ENCODE assay signal across 13 cellular contexts in genomic region chr4:174260099-174260498, GRCh38. TPM values are rescaled to one million over a fixed set of nuclear protein-coding genes. Genes with fewer than 3 reads are reported as not detected.
DNase-seq lines count a peak whose midpoint lies in the region; ATAC-seq, FAIRE-seq and TF ChIP-seq lines count a peak whose summit lies in the region.
"Had no signal": no experiment of that assay in that cellular context is flagged by ENCODE, and none has a peak within 500 bp of the region (broad histone marks: within the 10 kb centered on the region; RNA-seq: fewer than 3 reads in every experiment).

No MANE protein-coding gene starts in this region.

- no peak overlapping the region for H3K27ac Mint-ChIP-seq in effector memory CD8-positive, alpha-beta T cell
- H3K27ac Mint-ChIP-seq: activated CD8-positive, alpha-beta T cell treated with anti-CD3 and anti-CD28 coated beads for 36 hours had no signal

- H3K79me1 ChIP-seq in trophoblast cell (ENCODE audit: low read length): no peaks in the 10 kb centered on the region

- H3K4me1 ChIP-seq in trophoblast cell (ENCODE audit: control insufficient read depth in 1 of 2, insufficient read depth in 2 of 2, low read length in 2 of 2): no peaks in the 10 kb centered on the region

- H2BK5ac ChIP-seq in trophoblast cell (ENCODE audit: low read depth, low read length, poor library complexity): no peak overlapping the region

- H3K36me3 Mint-ChIP-seq in effector memory CD8-positive, alpha-beta T cell (ENCODE audit: insufficient read depth): peaks cover 19% of the 10 kb centered on the region

- H3K27me3 ChIP-seq in bronchial epithelial cell (ENCODE audit: control insufficient read depth, insufficient read depth, low read length) (no peaks in the 10 kb centered on the region), trophoblast cell (ENCODE audit: insufficient read depth, low read length) (no peaks in the 10 kb centered on the region)

- H3K14ac ChIP-seq in trophoblast cell (ENCODE audit: low read length): no peak overlapping the region

- H3K27ac ChIP-seq in trophoblast cell (ENCODE audit: low read depth, low read length): no peak overlapping the region
- H3K27ac ChIP-seq: skin epidermis had no signal

- WGBS in trophoblast cell (ENCODE audit: extremely low coverage, insufficient coverage, insufficient read length): no CpG with 5 or more reads among the region's 3 CpGs

- FAIRE-seq in bronchial epithelial cell (lab: Jason Lieb, UNC): no peak

- ATAC-seq in GM19372 (IDR thresholded peaks at IDR 0.05; ENCODE audit: low read depth, unreplicated experiment) (peak; percentile 69), HG03095 (IDR thresholded peaks at IDR 0.05; ENCODE audit: unreplicated experiment) (peak; percentile 63)
- no peak for ATAC-seq in effector memory CD8-positive, alpha-beta T cell (replicated peaks)
- ATAC-seq: activated CD8-positive, alpha-beta T cell treated with anti-CD3 and anti-CD28 coated beads for 36 hours had no signal

- H3K79me2 ChIP-seq in trophoblast cell (ENCODE audit: control insufficient read depth, insufficient read depth, low read length, poor library complexity): no peaks in the 10 kb centered on the region

- H3K36me3 ChIP-seq in bronchial epithelial cell (ENCODE audit: control insufficient read depth, insufficient read depth, low read length) (no peaks in the 10 kb centered on the region), trophoblast cell (ENCODE audit: control insufficient read depth in 1 of 2, insufficient read depth in 2 of 2, low read length in 2 of 2) (peaks cover 2 to 4% of the 10 kb centered on the region in 2 experiments)

- no peaks in the 10 kb centered on the region for H3K9me3 ChIP-seq in trophoblast cell (ENCODE audit: insufficient read depth, low read depth, low read length)

- H2BK120ac ChIP-seq in trophoblast cell (ENCODE audit: insufficient read depth, low read length, poor library complexity): no peak overlapping the region

- no peak overlapping the region for H4K8ac ChIP-seq in trophoblast cell (ENCODE audit: low read depth, low read length)

- H3K18ac ChIP-seq in trophoblast cell (ENCODE audit: low read length): no peak overlapping the region

- no peak for TF ChIP-seq CTCF in bronchial epithelial cell (IDR thresholded peaks at IDR 0.05; ENCODE audit: insufficient read depth, low read length, severe bottlenecking)

- peak; percentile 92 for DNase-seq in bronchial epithelial cell (ENCODE audit: low read depth)
- peak; percentile 52 to 92 for DNase-seq in trophoblast cell
- no peak for DNase-seq in epidermal melanocyte (ENCODE audit: insufficient read length, low spot score)
- no peak for DNase-seq in SHP77 (lab: John Stamatoyannopoulos, UW)
- DNase-seq in effector memory CD8-positive, alpha-beta T cell: no peak
- DNase-seq in cardiac septum (ENCODE audit: low spot score): no peak
- DNase-seq: activated CD8-positive, alpha-beta T cell treated with anti-CD3 and anti-CD28 coated beads for 36 hours; GDM1; H7; MV-4-11 had no signal

- no peak overlapping the region for H3K4ac ChIP-seq in trophoblast cell (ENCODE audit: low read depth, low read length)

- no peak overlapping the region for H2AFZ ChIP-seq in trophoblast cell (ENCODE audit: insufficient read depth, low read length, poor library complexity)

- H3K4me3 ChIP-seq in bronchial epithelial cell (ENCODE audit: low read depth, low read length) (no peak overlapping the region), trophoblast cell (ENCODE audit: low read depth, low read length) (no peak overlapping the region)
- H3K4me3 ChIP-seq: skin epidermis had no signal

- H3K4me3 Mint-ChIP-seq in effector memory CD8-positive, alpha-beta T cell: no peak overlapping the region
- H3K4me3 Mint-ChIP-seq: activated CD8-positive, alpha-beta T cell treated with anti-CD3 and anti-CD28 coated beads for 36 hours had no signal

- H3K4me2 ChIP-seq in trophoblast cell (ENCODE audit: low read length): no peak overlapping the region

- no peak overlapping the region for H3K23ac ChIP-seq in trophoblast cell (ENCODE audit: low read length)

- H4K12ac ChIP-seq in trophoblast cell (ENCODE audit: low read depth, low read length): no peak overlapping the region

- no peak overlapping the region for H2BK12ac ChIP-seq in trophoblast cell (ENCODE audit: low read length)

- no peaks in the 10 kb centered on the region for H3K27me3 Mint-ChIP-seq in effector memory CD8-positive, alpha-beta T cell
- H3K27me3 Mint-ChIP-seq: activated CD8-positive, alpha-beta T cell treated with anti-CD3 and anti-CD28 coated beads for 36 hours had no signal

- no peaks in the 10 kb centered on the region for H3K9me3 Mint-ChIP-seq in effector memory CD8-positive, alpha-beta T cell
- H3K9me3 Mint-ChIP-seq: activated CD8-positive, alpha-beta T cell treated with anti-CD3 and anti-CD28 coated beads for 36 hours had no signal

- H2AK5ac ChIP-seq in trophoblast cell (ENCODE audit: low read length): no peak overlapping the region

- H3K4me1 Mint-ChIP-seq in effector memory CD8-positive, alpha-beta T cell (ENCODE audit: low read depth in 2 of 2): peaks cover 7 to 13% of the 10 kb centered on the region in 2 donors

- intact Hi-C loops in cardiac septum (cut with DNase I): no loop called here

- no peak overlapping the region for H4K91ac ChIP-seq in trophoblast cell (ENCODE audit: low read depth, low read length)

- H3K9ac ChIP-seq in trophoblast cell (ENCODE audit: low read length): no peak overlapping the region

RNA-seq across cellular contexts. Expression of gene FBXO8, which starts 23.4 kb away (rescaled TPM):
- total RNA-seq in bronchial epithelial cell: 31.9 and 32.1 TPM in 2 replicates
- 11.1 and 11.9 TPM in 2 replicates for polyA plus RNA-seq in trophoblast cell (2013)
- 38.6 TPM for total RNA-seq in cardiac septum

RNA-seq across cellular contexts. Expression of gene CEP44, which starts 23.6 kb away (rescaled TPM):
- total RNA-seq in bronchial epithelial cell (16.8 and 18.3 TPM in 2 replicates), cardiac septum (11.1 TPM)
- polyA plus RNA-seq in trophoblast cell (2013): 10.1 and 10.5 TPM in 2 replicates

Comparison
In these comparisons a context has a peak if more than half of its experiments do, and no peak if none do; other contexts are left out.
1. DNase-seq: peak in bronchial epithelial cell (single experiment) and trophoblast cell (2 of 2); none in epidermal melanocyte (single experiment), SHP77 (0 of 2), effector memory CD8-positive, alpha-beta T cell (0 of 3) and cardiac septum (single experiment).